8 cellular contexts compared by ENCODE assay signal in the genomic region with DNA sequence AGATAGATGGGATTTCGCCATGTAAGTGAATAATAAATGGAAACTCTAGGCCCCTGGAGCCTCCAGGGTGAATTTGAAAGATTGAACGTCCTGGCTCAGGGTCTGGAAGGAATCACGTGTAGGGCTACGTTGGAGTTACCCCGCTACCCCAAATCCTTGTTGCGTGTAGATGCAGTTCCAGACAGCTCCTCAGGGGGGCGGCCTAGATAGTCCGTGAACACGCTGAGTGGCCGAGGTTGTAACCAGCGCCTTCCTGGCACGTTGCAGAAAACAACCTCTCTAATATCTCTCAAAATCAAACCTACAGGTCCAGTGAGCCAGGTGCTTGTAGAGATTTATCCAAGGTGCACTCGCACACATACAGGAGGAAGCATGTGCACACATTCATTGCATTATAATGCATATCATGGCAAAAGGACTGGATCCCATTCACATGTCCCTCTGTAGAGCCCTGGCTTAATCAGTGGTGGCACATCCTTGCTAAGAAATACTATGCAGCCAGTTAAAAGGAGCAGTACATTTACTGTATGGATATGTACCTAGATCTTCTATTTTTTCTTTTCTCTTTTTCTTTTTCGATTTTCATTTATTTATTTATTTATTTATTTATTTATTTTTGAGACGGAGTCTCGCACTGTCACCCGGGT. TPM values are rescaled to one million over a fixed set of nuclear protein-coding genes. Genes with fewer than 3 reads are reported as not detected.
A peak's percentile ranks its signal among the peaks of the same experiment; 100 is the strongest.
DNase-seq lines count a peak whose midpoint lies in the region; ATAC-seq and TF ChIP-seq lines count a peak whose summit lies in the region.

No MANE protein-coding gene starts in this region.

- TF ChIP-seq CTCF in BE2C (IDR thresholded peaks at IDR 0.05; ENCODE audit: low read depth, low read length) (peak; percentile 78), HFFc6 (IDR thresholded peaks at IDR 0.05) (peak; percentile 81), gastrocnemius medialis (IDR thresholded peaks at IDR 0.05 in 4 of 5, conservative IDR thresholded peaks at IDR 0.05 in 1 of 5) (peak; percentile 52 to 79 (median 59))

- peaks cover 10% of the 10 kb centered on the region for H3K4me1 Mint-ChIP-seq in HFFc6 (ENCODE audit: low read depth)
- H3K4me1 Mint-ChIP-seq in activated naive CD8-positive, alpha-beta T cell (ENCODE audit: low read depth), result peaks cover 24% of the 10 kb centered on the region

- H3K4me3 Mint-ChIP-seq in HFFc6, result no peak overlapping the region
- H3K4me3 Mint-ChIP-seq in activated naive CD8-positive, alpha-beta T cell, result peak overlapping the region; percentile 53

- no peaks in the 10 kb centered on the region for H3K9me3 ChIP-seq in BE2C
- H3K9me3 ChIP-seq in gastrocnemius medialis, result no peaks in the 10 kb centered on the region

- no peaks in the 10 kb centered on the region for H3K4me1 ChIP-seq in BE2C
- peaks cover 10 to 11% of the 10 kb centered on the region in 2 donors for H3K4me1 ChIP-seq in gastrocnemius medialis

- H3K27me3 ChIP-seq in BE2C (peaks cover 7% of the 10 kb centered on the region), gastrocnemius medialis (peaks cover 8 to 10% (median 9%) of the 10 kb centered on the region in 3 donors)

- DNase-seq in BE2C, result peak; percentile 70
- DNase-seq in HFFc6, result peak; percentile 9
- peak; percentile 74 for DNase-seq in SKM-1 treated with dmso at 0.1 percent for 144 hours (lab: John Stamatoyannopoulos, UW; ENCODE audit: unreplicated experiment)
- peak; percentile 84 for DNase-seq in left ventricle myocardium superior
- DNase-seq in gastrocnemius medialis, result peak in 1 of 2 donors; percentile 67

- ATAC-seq in left ventricle myocardium superior, result no peak
- no peak for ATAC-seq in gastrocnemius medialis
- no peak for ATAC-seq in HG02981 (IDR thresholded peaks at IDR 0.05; ENCODE audit: unreplicated experiment)
- ATAC-seq in GM19035 (IDR thresholded peaks at IDR 0.05; ENCODE audit: unreplicated experiment), result no peak

- in situ Hi-C loops in gastrocnemius medialis (cut with MboI; ENCODE audit: low sequenced_read_pairs in 4 of 4), result loop anchor here in 1 of 4 donors (10.0 kb wide), 1 partner anchor 59 kb away; a partner anchor contains a TSS

- H3K27ac ChIP-seq in gastrocnemius medialis, result peak overlapping the region in 1 of 4 donors; percentile 27

- no peak for TF ChIP-seq POLR2A in gastrocnemius medialis (IDR thresholded peaks at IDR 0.05)

- H3K27me3 Mint-ChIP-seq in HFFc6 (ENCODE audit: insufficient read depth), result no peaks in the 10 kb centered on the region; the same call in 1 of the 2 replicates
- H3K27me3 Mint-ChIP-seq in activated naive CD8-positive, alpha-beta T cell, result no peaks in the 10 kb centered on the region

- H3K36me3 ChIP-seq in BE2C (peaks cover 5% of the 10 kb centered on the region), gastrocnemius medialis (no peaks in the 10 kb centered on the region)

- H3K27ac Mint-ChIP-seq in HFFc6, result no peak overlapping the region
- H3K27ac Mint-ChIP-seq in activated naive CD8-positive, alpha-beta T cell, result peak overlapping the region; percentile 64

- H3K36me3 Mint-ChIP-seq in HFFc6 (ENCODE audit: low read depth), result peaks cover 5% of the 10 kb centered on the region; the same call in 1 of the 2 replicates
- no peaks in the 10 kb centered on the region for H3K36me3 Mint-ChIP-seq in activated naive CD8-positive, alpha-beta T cell

- intact Hi-C loops in left ventricle myocardium superior (cut with micrococcal nuclease) (no loop called here), gastrocnemius medialis (cut with DNase I; ENCODE audit: low total_unique reads) (no loop called here)

- H3K4me3 ChIP-seq in BE2C (ENCODE audit: low read depth, low read length) (no peak overlapping the region), gastrocnemius medialis (no peak overlapping the region)

- H3K9me3 Mint-ChIP-seq in HFFc6, result no peaks in the 10 kb centered on the region
- no peaks in the 10 kb centered on the region for H3K9me3 Mint-ChIP-seq in activated naive CD8-positive, alpha-beta T cell (ENCODE audit: low read depth)

RNA-seq across cellular contexts. Expression of a gene that starts 2.5 kb away (rescaled TPM):
- 258 TPM for polyA plus RNA-seq in BE2C (2012; ENCODE audit: insufficient read depth, insufficient read length, low read depth)
- 10 to 100 TPM; 58.9 to 77.1 (median 67.2) TPM for total RNA-seq in HFFc6 (2021; fragmentation: NEBNext Ultra II Directional; extraction: Animal tissue kit (Norgen Biotek cat#: 25700))
- 87.7 TPM for total RNA-seq in left ventricle myocardium superior
- 100 to 1,000 TPM; 189 to 336 (median 228) TPM for total RNA-seq in gastrocnemius medialis

RNA-seq across cellular contexts. Expression of a gene that starts 11.5 kb away (rescaled TPM):
- polyA plus RNA-seq in BE2C (2012; ENCODE audit: insufficient read depth, insufficient read length, low read depth), result not detected
- 1 to 10 TPM; 1.9 to 2.6 (median 2.4) TPM for total RNA-seq in HFFc6 (2021; fragmentation: NEBNext Ultra II Directional; extraction: Animal tissue kit (Norgen Biotek cat#: 25700))
- total RNA-seq in left ventricle myocardium superior, result not detected
- not detected for total RNA-seq in gastrocnemius medialis

RNA-seq across cellular contexts. Expression of a gene that starts 38.0 kb away (rescaled TPM):
- 144 TPM for polyA plus RNA-seq in BE2C (2012; ENCODE audit: insufficient read depth, insufficient read length, low read depth)
- total RNA-seq in HFFc6 (2021; fragmentation: NEBNext Ultra II Directional; extraction: Animal tissue kit (Norgen Biotek cat#: 25700)), result 10 to 100 TPM; 19.4 to 24.5 (median 22.5) TPM
- 61.4 TPM for total RNA-seq in left ventricle myocardium superior
- total RNA-seq in gastrocnemius medialis, result 100 to 1,000 TPM in 2 of 4 donors, 10 to 100 TPM in 2; 67.6 to 127 (median 96.0) TPM
